25 cellular contexts compared by ENCODE assay signal in the genomic region with DNA sequence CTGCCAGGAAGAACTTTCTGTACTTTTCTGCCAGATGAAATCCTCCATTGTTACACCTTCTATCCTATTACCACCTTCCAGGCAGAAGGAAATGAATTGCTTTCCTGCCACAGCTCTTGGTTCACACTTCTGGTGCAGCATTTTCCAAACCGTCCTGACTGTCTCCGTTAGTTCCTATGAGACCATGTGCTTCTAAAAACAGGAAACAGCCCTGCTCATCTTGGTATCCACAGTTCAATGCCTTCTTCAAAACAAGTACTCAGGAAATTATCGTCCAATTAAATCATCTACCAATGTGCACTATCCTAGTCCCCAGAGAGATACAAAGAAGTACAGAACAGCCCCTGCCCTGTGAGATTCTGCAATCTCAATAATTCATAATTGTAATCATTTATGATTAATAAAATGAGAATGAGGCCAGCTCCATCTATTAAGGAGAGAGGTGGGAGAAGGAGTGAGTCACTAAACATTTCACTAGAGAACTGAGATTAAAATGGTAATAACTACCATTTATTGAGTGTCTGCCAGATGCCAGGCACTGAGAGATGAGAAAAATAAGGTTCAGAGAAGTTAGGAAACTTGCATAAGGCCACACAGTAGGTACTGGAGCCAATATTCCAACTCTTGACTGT. TPM values are rescaled to one million over a fixed set of nuclear protein-coding genes. Genes with fewer than 3 reads are reported as not detected.
DNase-seq lines count a peak whose midpoint lies in the region; ATAC-seq and TF ChIP-seq lines count a peak whose summit lies in the region.
"Had no signal": no experiment of that assay in that cellular context is flagged by ENCODE, and none has a peak within 500 bp of the region (broad histone marks: within the 10 kb centered on the region; RNA-seq: fewer than 3 reads in every experiment).

No MANE protein-coding gene starts in this region.

- WGBS in right cardiac atrium: 36% methylated on average over 3 of the region's 3 CpGs

- H3K9me3 ChIP-seq in right cardiac atrium (ENCODE audit: control insufficient read depth, low read length): no peaks in the 10 kb centered on the region
- H3K9me3 ChIP-seq: Peyer's patch, SJCRH30, thoracic aorta had no signal

- no peaks in the 10 kb centered on the region for H3K4me1 ChIP-seq in right cardiac atrium (ENCODE audit: control insufficient read depth, insufficient read depth, low read length)
- H3K4me1 ChIP-seq: SJCRH30 had no signal

- no peak for ATAC-seq in right cardiac atrium
- ATAC-seq: activated naive CD8-positive, alpha-beta T cell treated with anti-CD3 and anti-CD28 coated beads, Interleukin-2, amount 50 U/mL, for 24 hours had no signal

- POLR2A ChIA-PET in GM10248 (lab: Yijun Ruan, JAX): no interaction called here

- H3K27me3 ChIP-seq in right cardiac atrium (ENCODE audit: control insufficient read depth, insufficient read depth): no peaks in the 10 kb centered on the region
- H3K27me3 ChIP-seq: Peyer's patch, SJCRH30 had no signal

- no peak overlapping the region for H3K27ac ChIP-seq in right cardiac atrium (ENCODE audit: low read length)
- H3K27ac ChIP-seq: coronary artery, SJCRH30, thoracic aorta had no signal

- no peak for TF ChIP-seq CTCF in GM10248 (IDR thresholded peaks at IDR 0.05; ENCODE audit: control extremely low read depth, extremely low read depth, low read depth, missing control alignments)

- DNase-seq in GM10248 (ENCODE audit: extremely low spot score) (peak; percentile 4), MV-4-11 (lab: John Stamatoyannopoulos, UW) (peak; percentile 4), ecto neural progenitor cell (ENCODE audit: low spot score) (peak; percentile 7), renal cortical epithelial cell (ENCODE audit: low read depth) (peak; percentile 19), NCI-H1092 (lab: John Stamatoyannopoulos, UW) (no peak), right cardiac atrium (no peak), NCI-H82 (lab: John Stamatoyannopoulos, UW) (no peak)
- DNase-seq: activated CD4-positive, alpha-beta T cell treated with anti-CD3 and anti-CD28 coated beads for 1 hour; activated gamma-delta T cell treated with Interleukin-2 at 50 U/mL for 16 hours; activated naive CD8-positive, alpha-beta T cell treated with anti-CD3 and anti-CD28 coated beads, Interleukin-2, amount 50 U/mL, for 24 hours; CD4-positive, CD25-positive, alpha-beta regulatory T cell; glutamatergic neuron; H9; mammary epithelial cell; NCI-H1417; NCI-H2081 treated with DMSO at 0.1 percent for 48 hours; SJCRH30; stimulated activated CD4-positive, alpha-beta T cell treated with anti-CD3 and anti-CD28 coated beads, Interleukin-12 subunit alpha, Interleukin-12 subunit beta, amount 100 ng/mL, for 4 hours; stimulated activated CD4-positive, alpha-beta T cell treated with anti-CD3 and anti-CD28 coated beads, Interleukin-4, amount 100 ng/mL, for 24 hours; stimulated activated naive CD4-positive, alpha-beta T cell treated with Interleukin-2 at 50 U/mL for 16 hours had no signal

- intact Hi-C loops in right cardiac atrium (cut with DNase I): no loop called here

- H3K4me3 ChIP-seq in right cardiac atrium (ENCODE audit: low read length): no peak overlapping the region
- H3K4me3 ChIP-seq: SJCRH30 had no signal

- CTCF ChIA-PET in GM10248 (lab: Yijun Ruan, JAX): no interaction called here

RNA-seq across cellular contexts. Expression of a gene that starts 11.2 kb away (rescaled TPM):
- not detected in 2 replicates for total RNA-seq in renal cortical epithelial cell
- under 1 TPM in 1 of 4 donors, not detected in 3; 0.51 TPM for total RNA-seq in right cardiac atrium
- 0.16 TPM for polyA plus RNA-seq in right cardiac atrium
- total RNA-seq: CD4-positive, CD25-positive, alpha-beta regulatory T cell; H9; mammary epithelial cell; myocyte; NCI-H460; Peyer's patch; SJCRH30 had no signal
- polyA plus RNA-seq: mammary epithelial cell had no signal

RNA-seq across cellular contexts. Expression of a gene that starts 27.3 kb away (rescaled TPM):
- total RNA-seq in renal cortical epithelial cell: not detected in 2 replicates
- under 1 TPM in 3 of 4 donors, not detected in 1; 0.20 to 0.49 (median 0.26) TPM for total RNA-seq in right cardiac atrium
- polyA plus RNA-seq in right cardiac atrium: 0.23 TPM
- total RNA-seq: CD4-positive, CD25-positive, alpha-beta regulatory T cell; H9; mammary epithelial cell; myocyte; NCI-H460; Peyer's patch; SJCRH30; thoracic aorta had no signal
- polyA plus RNA-seq: CD4-positive, CD25-positive, alpha-beta regulatory T cell; mammary epithelial cell had no signal

Comparison
In these comparisons a context has a peak if more than half of its experiments do, and no peak if none do; other contexts are left out.
1. DNase-seq: peak in GM10248 (single experiment), MV-4-11 (single experiment), ecto neural progenitor cell (single experiment) and renal cortical epithelial cell (single experiment); none in NCI-H1092 (single experiment), right cardiac atrium (0 of 3) and NCI-H82 (single experiment).